Comparison of ENCODE assay signal across 1 cellular context in genomic region chr13:29955137-29955650, GRCh38.
TF ChIP-seq lines count a peak whose summit lies in the region.

No MANE protein-coding gene starts in this region.

TF ChIP-seq in GM23338, 12 proteins besides CTCF, POLR2A, EP300 and RAD21 (continued from another document):
- no peak for TF ChIP-seq ZNF462 (CRISPR knock-in tag; IDR thresholded peaks at IDR 0.05)
- no peak for TF ChIP-seq JUNB (IDR thresholded peaks at IDR 0.05; ENCODE audit: unreplicated experiment)
- no peak for TF ChIP-seq ZNF114 (CRISPR knock-in tag; IDR thresholded peaks at IDR 0.05)
- no peak for TF ChIP-seq REST (IDR thresholded peaks at IDR 0.05; ENCODE audit: unreplicated experiment)
- no peak for TF ChIP-seq EZH2phosphoT487 (IDR thresholded peaks at IDR 0.05; ENCODE audit: unreplicated experiment)
- no peak for TF ChIP-seq ZNF331 (CRISPR knock-in tag; IDR thresholded peaks at IDR 0.05; ENCODE audit: low read depth)
- no peak for TF ChIP-seq STAT1 (IDR thresholded peaks at IDR 0.05; ENCODE audit: unreplicated experiment)
- no peak for TF ChIP-seq CREB1 (CRISPR knock-in tag; IDR thresholded peaks at IDR 0.05; ENCODE audit: low read depth)
- TF ChIP-seq NANOG (IDR thresholded peaks at IDR 0.05; ENCODE audit: borderline replicate concordance), result no peak
TF ChIP-seq in GM23338: peak in this region for 0.
